ENCODE assay signal across 9 cellular contexts in genomic region chr6:28399370-28400121, GRCh38. TPM values are rescaled to one million over a fixed set of nuclear protein-coding genes. Genes with fewer than 3 reads are reported as not detected.
DNase-seq lines count a peak whose midpoint lies in the region; ATAC-seq and TF ChIP-seq lines count a peak whose summit lies in the region.
"Had no signal": no experiment of that assay in that cellular context is flagged by ENCODE, and none has a peak within 500 bp of the region (broad histone marks: within the 10 kb centered on the region; RNA-seq: fewer than 3 reads in every experiment).

ZSCAN12 (minus strand) TSS chr6:28399747; CDS start chr6:28398405, 1,342 bp downstream.

- ATAC-seq in HG03060 (IDR thresholded peaks at IDR 0.05; ENCODE audit: low read depth, unreplicated experiment) = peak; percentile 46

- H3K4me3 ChIP-seq in liver (ENCODE audit: low read depth in 1 of 3, low read length in 3 of 3) = peak within 1 kb of the TSS; percentile 70 to 80 (median 72)

- 2% methylated on average over 46 of the region's 46 CpGs for WGBS in liver

- DNase-seq in DMS 273 (lab: John Stamatoyannopoulos, UW; ENCODE audit: unreplicated experiment) (peak; percentile 81), DMS 273 treated with DMSO at 0.1 percent for 48 hours (lab: John Stamatoyannopoulos, UW) (no peak), NCI-H345 treated with DMSO at 0.1 percent for 48 hours (lab: John Stamatoyannopoulos, UW; ENCODE audit: unreplicated experiment) (peak; percentile 15), dermis microvascular lymphatic vessel endothelial cell (ENCODE audit: low read depth in 2 of 2) (peak; percentile 57 to 83)
- peak; percentile 79 for DNase-seq in activated CD4-positive, alpha-beta T cell treated with anti-CD3 and anti-CD28 coated beads, Interleukin-2, amount 50 U/mL, for 1 hour
- DNase-seq in stimulated activated CD4-positive, alpha-beta T cell treated with anti-CD3 and anti-CD28 coated beads, Interleukin-2, amount 100 ng/mL, for 48 hours = peak; percentile 73 to 78

- H3K9me3 ChIP-seq in liver (ENCODE audit: control insufficient read depth in 4 of 4, low read length in 3 of 4) = no peaks in the 10 kb centered on the region

- peak; percentile 40 to 50 for TF ChIP-seq RAD21 in liver (IDR thresholded peaks at IDR 0.05)

- peak; percentile 29 for TF ChIP-seq CTCF in liver (IDR thresholded peaks at IDR 0.05; ENCODE audit: low read depth, low read length, missing input control)

- no peaks in the 10 kb centered on the region for H3K27me3 ChIP-seq in liver (ENCODE audit: control insufficient read depth in 4 of 4, insufficient read depth in 4 of 4, low read length in 3 of 4)

- H3K27ac ChIP-seq in liver (ENCODE audit: low read depth in 1 of 2, low read length in 2 of 2) = peak within 1 kb of the TSS in 1 of 2 donors; percentile 36
- H3K27ac ChIP-seq: 22Rv1 had no signal

- H3K9ac ChIP-seq in liver (ENCODE audit: low read depth in 1 of 2, low read length in 2 of 2) = peak within 1 kb of the TSS; percentile 59 to 68

- peaks cover 2 to 15% (median 7%) of the 10 kb centered on the region in 4 donors for H3K4me1 ChIP-seq in liver (ENCODE audit: control insufficient read depth in 4 of 4, insufficient read depth in 4 of 4, low read length in 3 of 4)

- peaks cover 0 to 3% (median under 1%) of the 10 kb centered on the region in 4 donors for H3K36me3 ChIP-seq in liver (ENCODE audit: control insufficient read depth in 4 of 4, insufficient read depth in 3 of 4, low read depth in 1 of 4, low read length in 3 of 4)

TF ChIP-seq in liver, 16 proteins besides CTCF, POLR2A, EP300 and RAD21:
- TF ChIP-seq REST (IDR thresholded peaks at IDR 0.05) (peak; percentile 50), ZBTB33 (IDR thresholded peaks at IDR 0.05) (peak; percentile 50), SP1 (IDR thresholded peaks at IDR 0.05) (peak; percentile 50), NR2F2 (IDR thresholded peaks at IDR 0.05) (peak; percentile 72), GABPA (IDR thresholded peaks at IDR 0.05 in 1 of 2, conservative IDR thresholded peaks at IDR 0.05 in 1 of 2) (peak; percentile 95), RXRA (IDR thresholded peaks at IDR 0.05) (peak; percentile 38 to 57), ATF3 (IDR thresholded peaks at IDR 0.05) (no peak), YY1 (IDR thresholded peaks at IDR 0.05) (peak; percentile 71), TAF1 (conservative IDR thresholded peaks at IDR 0.05) (peak; percentile 34), FOXA2 (IDR thresholded peaks at IDR 0.05) (no peak), FOXA1 (IDR thresholded peaks at IDR 0.05) (no peak), MAX (IDR thresholded peaks at IDR 0.05) (peak; percentile 71), EGR1 (IDR thresholded peaks at IDR 0.05; ENCODE audit: low read depth in 2 of 2) (peak in 1 of 2 donors; percentile 62)

RNA-seq across cellular contexts. Expression of gene ZSCAN12, which starts in this region (rescaled TPM):
- 2.1 and 3.2 TPM in 2 replicates for total RNA-seq in dermis microvascular lymphatic vessel endothelial cell
- total RNA-seq in liver = 1 to 10 TPM; 3.0 to 3.9 TPM
- under 1 TPM; 0.46 to 0.97 TPM for polyA plus RNA-seq in liver
